In the genomic region with DNA sequence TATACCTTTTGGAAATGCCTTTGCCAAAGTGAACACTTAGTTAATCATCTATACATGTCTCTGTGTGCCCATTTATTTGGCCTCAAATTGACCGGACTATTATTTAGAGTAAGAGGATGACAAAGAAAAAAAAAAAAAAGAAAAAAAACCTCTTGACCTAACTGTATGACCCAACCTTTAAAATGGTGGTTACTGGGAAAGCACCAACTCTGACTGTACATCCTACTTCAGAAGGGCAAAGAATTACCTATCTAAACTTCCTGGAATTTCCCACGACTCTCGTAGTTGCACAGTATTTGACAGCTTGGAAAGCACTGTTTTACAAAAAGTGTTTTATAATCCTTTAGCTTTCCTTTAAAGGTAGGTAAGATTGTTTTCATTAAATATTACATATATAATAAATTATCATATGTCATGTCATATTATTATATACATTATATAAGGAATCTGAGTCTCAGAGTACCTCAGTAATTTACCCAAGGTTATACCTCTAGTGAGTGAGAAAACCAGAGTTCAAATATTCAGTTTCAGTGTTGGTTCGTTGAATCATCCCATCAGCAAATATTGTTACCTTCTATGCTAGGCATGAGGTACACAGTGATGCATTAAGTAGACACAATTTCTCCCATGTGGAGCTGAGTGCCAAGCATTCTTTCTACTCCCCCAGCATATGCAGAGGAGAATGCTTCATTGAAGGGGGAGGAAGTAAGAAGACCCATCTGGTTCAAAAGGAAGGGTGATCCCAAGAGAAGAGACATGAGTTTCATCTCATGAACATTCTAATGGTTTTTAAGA, we compare ENCODE assay signal across 2 cellular contexts.
TF ChIP-seq lines count a peak whose summit lies in the region.

No MANE protein-coding gene starts in this region.

TF ChIP-seq in IMR-90, 13 proteins besides CTCF, POLR2A, EP300 and RAD21:
- TF ChIP-seq, protein P1, sequence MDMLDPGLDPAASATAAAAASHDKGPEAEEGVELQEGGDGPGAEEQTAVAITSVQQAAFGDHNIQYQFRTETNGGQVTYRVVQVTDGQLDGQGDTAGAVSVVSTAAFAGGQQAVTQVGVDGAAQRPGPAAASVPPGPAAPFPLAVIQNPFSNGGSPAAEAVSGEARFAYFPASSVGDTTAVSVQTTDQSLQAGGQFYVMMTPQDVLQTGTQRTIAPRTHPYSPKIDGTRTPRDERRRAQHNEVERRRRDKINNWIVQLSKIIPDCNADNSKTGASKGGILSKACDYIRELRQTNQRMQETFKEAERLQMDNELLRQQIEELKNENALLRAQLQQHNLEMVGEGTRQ (IDR thresholded peaks at IDR 0.05; ENCODE audit: low read depth, low read length): no peak
- no peak for TF ChIP-seq MAFK (IDR thresholded peaks at IDR 0.05; ENCODE audit: low read depth, low read length)
- no peak for TF ChIP-seq CHD1 (IDR thresholded peaks at IDR 0.05; ENCODE audit: low read depth, low read length)
- no peak for TF ChIP-seq RFX5 (IDR thresholded peaks at IDR 0.05; ENCODE audit: low read depth, low read length)
- TF ChIP-seq RCOR1 (IDR thresholded peaks at IDR 0.05; ENCODE audit: insufficient replicate concordance, low read length): no peak
- no peak for TF ChIP-seq MXI1 (IDR thresholded peaks at IDR 0.05; ENCODE audit: borderline replicate concordance, low read depth, low read length)
- TF ChIP-seq SMC3 (IDR thresholded peaks at IDR 0.05; ENCODE audit: low read depth, low read length): no peak
- TF ChIP-seq ELK1 (IDR thresholded peaks at IDR 0.05; ENCODE audit: borderline replicate concordance, low read depth, low read length): no peak
- no peak for TF ChIP-seq NFE2L2 (IDR thresholded peaks at IDR 0.05; ENCODE audit: low read depth, low read length)
- no peak for TF ChIP-seq BHLHE40 (IDR thresholded peaks at IDR 0.05; ENCODE audit: low read depth, low read length)
- no peak for TF ChIP-seq FOS (IDR thresholded peaks at IDR 0.05; ENCODE audit: low read depth, low read length)
- no peak for TF ChIP-seq MAZ (IDR thresholded peaks at IDR 0.05; ENCODE audit: borderline replicate concordance, low read depth, low read length)
- no peak for TF ChIP-seq CEBPB (IDR thresholded peaks at IDR 0.05; ENCODE audit: low read depth, low read length)

TF ChIP-seq in GM12878, 131 proteins besides CTCF, POLR2A, EP300 and RAD21:
- TF ChIP-seq, protein P2, sequence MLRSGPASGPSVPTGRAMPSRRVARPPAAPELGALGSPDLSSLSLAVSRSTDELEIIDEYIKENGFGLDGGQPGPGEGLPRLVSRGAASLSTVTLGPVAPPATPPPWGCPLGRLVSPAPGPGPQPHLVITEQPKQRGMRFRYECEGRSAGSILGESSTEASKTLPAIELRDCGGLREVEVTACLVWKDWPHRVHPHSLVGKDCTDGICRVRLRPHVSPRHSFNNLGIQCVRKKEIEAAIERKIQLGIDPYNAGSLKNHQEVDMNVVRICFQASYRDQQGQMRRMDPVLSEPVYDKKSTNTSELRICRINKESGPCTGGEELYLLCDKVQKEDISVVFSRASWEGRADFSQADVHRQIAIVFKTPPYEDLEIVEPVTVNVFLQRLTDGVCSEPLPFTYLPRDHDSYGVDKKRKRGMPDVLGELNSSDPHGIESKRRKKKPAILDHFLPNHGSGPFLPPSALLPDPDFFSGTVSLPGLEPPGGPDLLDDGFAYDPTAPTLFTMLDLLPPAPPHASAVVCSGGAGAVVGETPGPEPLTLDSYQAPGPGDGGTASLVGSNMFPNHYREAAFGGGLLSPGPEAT (IDR thresholded peaks at IDR 0.05; ENCODE audit: low read depth): peak; percentile 67
- TF ChIP-seq, protein P3, sequence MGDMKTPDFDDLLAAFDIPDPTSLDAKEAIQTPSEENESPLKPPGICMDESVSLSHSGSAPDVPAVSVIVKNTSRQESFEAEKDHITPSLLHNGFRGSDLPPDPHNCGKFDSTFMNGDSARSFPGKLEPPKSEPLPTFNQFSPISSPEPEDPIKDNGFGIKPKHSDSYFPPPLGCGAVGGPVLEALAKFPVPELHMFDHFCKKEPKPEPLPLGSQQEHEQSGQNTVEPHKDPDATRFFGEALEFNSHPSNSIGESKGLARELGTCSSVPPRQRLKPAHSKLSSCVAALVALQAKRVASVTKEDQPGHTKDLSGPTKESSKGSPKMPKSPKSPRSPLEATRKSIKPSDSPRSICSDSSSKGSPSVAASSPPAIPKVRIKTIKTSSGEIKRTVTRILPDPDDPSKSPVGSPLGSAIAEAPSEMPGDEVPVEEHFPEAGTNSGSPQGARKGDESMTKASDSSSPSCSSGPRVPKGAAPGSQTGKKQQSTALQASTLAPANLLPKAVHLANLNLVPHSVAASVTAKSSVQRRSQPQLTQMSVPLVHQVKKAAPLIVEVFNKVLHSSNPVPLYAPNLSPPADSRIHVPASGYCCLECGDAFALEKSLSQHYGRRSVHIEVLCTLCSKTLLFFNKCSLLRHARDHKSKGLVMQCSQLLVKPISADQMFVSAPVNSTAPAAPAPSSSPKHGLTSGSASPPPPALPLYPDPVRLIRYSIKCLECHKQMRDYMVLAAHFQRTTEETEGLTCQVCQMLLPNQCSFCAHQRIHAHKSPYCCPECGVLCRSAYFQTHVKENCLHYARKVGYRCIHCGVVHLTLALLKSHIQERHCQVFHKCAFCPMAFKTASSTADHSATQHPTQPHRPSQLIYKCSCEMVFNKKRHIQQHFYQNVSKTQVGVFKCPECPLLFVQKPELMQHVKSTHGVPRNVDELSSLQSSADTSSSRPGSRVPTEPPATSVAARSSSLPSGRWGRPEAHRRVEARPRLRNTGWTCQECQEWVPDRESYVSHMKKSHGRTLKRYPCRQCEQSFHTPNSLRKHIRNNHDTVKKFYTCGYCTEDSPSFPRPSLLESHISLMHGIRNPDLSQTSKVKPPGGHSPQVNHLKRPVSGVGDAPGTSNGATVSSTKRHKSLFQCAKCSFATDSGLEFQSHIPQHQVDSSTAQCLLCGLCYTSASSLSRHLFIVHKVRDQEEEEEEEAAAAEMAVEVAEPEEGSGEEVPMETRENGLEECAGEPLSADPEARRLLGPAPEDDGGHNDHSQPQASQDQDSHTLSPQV (IDR thresholded peaks at IDR 0.05): no peak
- TF ChIP-seq ATF7 (IDR thresholded peaks at IDR 0.05; ENCODE audit: low read depth) (peak; percentile 76), RUNX3 (IDR thresholded peaks at IDR 0.05; ENCODE audit: low read length) (peak; percentile 76), NFIC (IDR thresholded peaks at IDR 0.05; ENCODE audit: low read depth, low read length) (0 out of 2 replicates have a peak, but pooled peaks have one; percentile 30), YBX1 (IDR thresholded peaks at IDR 0.05) (no peak), ZBED1 (IDR thresholded peaks at IDR 0.05; ENCODE audit: borderline replicate concordance) (peak; percentile 61; the same call in 1 of the 2 replicates), MEF2A (IDR thresholded peaks at IDR 0.05; ENCODE audit: insufficient read depth, low read depth, low read length) (0 out of 2 replicates have a peak, but pooled peaks have one; percentile 23), NR2F1 (conservative IDR thresholded peaks at IDR 0.05) (peak; percentile 64), EZH2 (IDR thresholded peaks at IDR 0.05; ENCODE audit: borderline replicate concordance, control insufficient read depth, low read depth, low read length) (no peak), IKZF2 (IDR thresholded peaks at IDR 0.05) (peak; percentile 4 to 23; a peak in 1 of 4 replicates), EED (IDR thresholded peaks at IDR 0.05; ENCODE audit: low read depth) (no peak), HCFC1 (IDR thresholded peaks at IDR 0.05; ENCODE audit: low read length) (no peak), JUNB (IDR thresholded peaks at IDR 0.05) (no peak), BCL3 (IDR thresholded peaks at IDR 0.05; ENCODE audit: borderline replicate concordance, insufficient read depth, low read depth, low read length, poor library complexity, severe bottlenecking) (peak; percentile 20), YY1 (IDR thresholded peaks at IDR 0.05; ENCODE audit: low read depth, low read length) (peak; percentile 23; the same call in 1 of the 2 replicates), RELA (IDR thresholded peaks at IDR 0.05; ENCODE audit: borderline replicate concordance, partially characterized antibody) (peak; percentile 15), ZNF384 (IDR thresholded peaks at IDR 0.05; ENCODE audit: borderline replicate concordance, low read depth, low read length) (peak; percentile 92)
- TF ChIP-seq, protein P4, sequence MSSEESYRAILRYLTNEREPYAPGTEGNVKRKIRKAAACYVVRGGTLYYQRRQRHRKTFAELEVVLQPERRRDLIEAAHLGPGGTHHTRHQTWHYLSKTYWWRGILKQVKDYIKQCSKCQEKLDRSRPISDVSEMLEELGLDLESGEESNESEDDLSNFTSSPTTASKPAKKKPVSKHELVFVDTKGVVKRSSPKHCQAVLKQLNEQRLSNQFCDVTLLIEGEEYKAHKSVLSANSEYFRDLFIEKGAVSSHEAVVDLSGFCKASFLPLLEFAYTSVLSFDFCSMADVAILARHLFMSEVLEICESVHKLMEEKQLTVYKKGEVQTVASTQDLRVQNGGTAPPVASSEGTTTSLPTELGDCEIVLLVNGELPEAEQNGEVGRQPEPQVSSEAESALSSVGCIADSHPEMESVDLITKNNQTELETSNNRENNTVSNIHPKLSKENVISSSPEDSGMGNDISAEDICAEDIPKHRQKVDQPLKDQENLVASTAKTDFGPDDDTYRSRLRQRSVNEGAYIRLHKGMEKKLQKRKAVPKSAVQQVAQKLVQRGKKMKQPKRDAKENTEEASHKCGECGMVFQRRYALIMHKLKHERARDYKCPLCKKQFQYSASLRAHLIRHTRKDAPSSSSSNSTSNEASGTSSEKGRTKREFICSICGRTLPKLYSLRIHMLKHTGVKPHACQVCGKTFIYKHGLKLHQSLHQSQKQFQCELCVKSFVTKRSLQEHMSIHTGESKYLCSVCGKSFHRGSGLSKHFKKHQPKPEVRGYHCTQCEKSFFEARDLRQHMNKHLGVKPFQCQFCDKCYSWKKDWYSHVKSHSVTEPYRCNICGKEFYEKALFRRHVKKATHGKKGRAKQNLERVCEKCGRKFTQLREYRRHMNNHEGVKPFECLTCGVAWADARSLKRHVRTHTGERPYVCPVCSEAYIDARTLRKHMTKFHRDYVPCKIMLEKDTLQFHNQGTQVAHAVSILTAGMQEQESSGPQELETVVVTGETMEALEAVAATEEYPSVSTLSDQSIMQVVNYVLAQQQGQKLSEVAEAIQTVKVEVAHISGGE (CRISPR knock-in tag; IDR thresholded peaks at IDR 0.05): no peak
